Comparison of ENCODE assay signal across 1 cellular context in the genomic region with DNA sequence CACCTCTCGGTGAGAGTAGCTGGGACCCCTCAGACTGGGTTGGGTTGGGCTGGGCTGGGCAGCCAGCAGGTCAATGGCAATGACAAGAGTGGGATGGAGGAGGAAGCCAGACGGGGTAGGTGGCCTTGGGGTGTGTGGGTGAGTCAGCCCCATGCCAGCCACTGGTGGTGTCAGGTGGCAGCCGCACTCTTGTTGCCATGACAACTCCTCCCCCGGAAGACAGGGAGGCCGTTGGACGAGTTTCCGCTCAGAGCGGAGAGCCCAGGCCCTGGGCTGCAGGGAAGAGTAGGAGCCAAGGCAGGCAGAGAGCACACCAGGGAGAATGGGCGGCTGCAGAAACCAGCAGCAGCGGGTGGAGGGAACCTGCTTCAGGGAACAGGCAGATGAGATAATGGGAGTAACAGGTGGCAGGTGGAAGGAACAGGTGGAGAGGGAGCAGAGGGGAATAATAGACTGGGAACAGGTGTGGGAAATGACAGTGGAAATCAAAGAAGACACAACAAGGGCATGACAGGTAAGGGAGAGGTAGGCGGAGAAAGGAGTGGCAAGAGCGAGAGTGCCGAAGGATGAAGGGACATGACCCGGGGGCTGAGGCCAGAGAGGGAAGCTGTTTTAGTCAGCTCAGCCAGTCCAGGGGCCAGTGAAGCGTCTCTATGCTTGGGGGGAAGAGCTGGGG.
TF ChIP-seq lines count a peak whose summit lies in the region.

No MANE protein-coding gene starts in this region.

TF ChIP-seq in HepG2, 621 proteins besides CTCF, POLR2A, EP300 and RAD21 (continued from another document and continues in another):
- TF ChIP-seq, protein P1, sequence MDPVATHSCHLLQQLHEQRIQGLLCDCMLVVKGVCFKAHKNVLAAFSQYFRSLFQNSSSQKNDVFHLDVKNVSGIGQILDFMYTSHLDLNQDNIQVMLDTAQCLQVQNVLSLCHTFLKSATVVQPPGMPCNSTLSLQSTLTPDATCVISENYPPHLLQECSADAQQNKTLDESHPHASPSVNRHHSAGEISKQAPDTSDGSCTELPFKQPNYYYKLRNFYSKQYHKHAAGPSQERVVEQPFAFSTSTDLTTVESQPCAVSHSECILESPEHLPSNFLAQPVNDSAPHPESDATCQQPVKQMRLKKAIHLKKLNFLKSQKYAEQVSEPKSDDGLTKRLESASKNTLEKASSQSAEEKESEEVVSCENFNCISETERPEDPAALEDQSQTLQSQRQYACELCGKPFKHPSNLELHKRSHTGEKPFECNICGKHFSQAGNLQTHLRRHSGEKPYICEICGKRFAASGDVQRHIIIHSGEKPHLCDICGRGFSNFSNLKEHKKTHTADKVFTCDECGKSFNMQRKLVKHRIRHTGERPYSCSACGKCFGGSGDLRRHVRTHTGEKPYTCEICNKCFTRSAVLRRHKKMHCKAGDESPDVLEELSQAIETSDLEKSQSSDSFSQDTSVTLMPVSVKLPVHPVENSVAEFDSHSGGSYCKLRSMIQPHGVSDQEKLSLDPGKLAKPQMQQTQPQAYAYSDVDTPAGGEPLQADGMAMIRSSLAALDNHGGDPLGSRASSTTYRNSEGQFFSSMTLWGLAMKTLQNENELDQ (CRISPR knock-in tag; IDR thresholded peaks at IDR 0.05; ENCODE audit: borderline replicate concordance), result no peak
- TF ChIP-seq ZNF275 (CRISPR knock-in tag; IDR thresholded peaks at IDR 0.05; ENCODE audit: borderline replicate concordance) (no peak), HMG20B (CRISPR knock-in tag; conservative IDR thresholded peaks at IDR 0.05) (no peak), MATR3 (CRISPR knock-in tag; IDR thresholded peaks at IDR 0.05) (no peak), HMGXB4 (CRISPR knock-in tag; IDR thresholded peaks at IDR 0.05; ENCODE audit: borderline replicate concordance in 1 of 2, low read depth in 1 of 2) (0 out of 4 replicates have a peak, but pooled peaks of 1 of the 2 experiments have one; percentile 26), LCORL (IDR thresholded peaks at IDR 0.05) (no peak), LCORL (CRISPR knock-in tag; IDR thresholded peaks at IDR 0.05) (no peak), NCOA5 (CRISPR knock-in tag; IDR thresholded peaks at IDR 0.05) (no peak), TOPORS (CRISPR knock-in tag; IDR thresholded peaks at IDR 0.05) (no peak), SP4 (CRISPR knock-in tag; IDR thresholded peaks at IDR 0.05) (no peak), ZNF747 (CRISPR knock-in tag; IDR thresholded peaks at IDR 0.05; ENCODE audit: borderline replicate concordance) (no peak), RFX5 (IDR thresholded peaks at IDR 0.05; ENCODE audit: low read depth, low read length) (peak; percentile 82; the same call in 1 of the 2 replicates), ZNF331 (CRISPR knock-in tag; IDR thresholded peaks at IDR 0.05) (no peak), RFX1 (IDR thresholded peaks at IDR 0.05) (peak; percentile 95), TBX2 (CRISPR knock-in tag; IDR thresholded peaks at IDR 0.05; ENCODE audit: borderline replicate concordance) (no peak), KDM2A (CRISPR knock-in tag; IDR thresholded peaks at IDR 0.05; ENCODE audit: borderline replicate concordance, low read depth) (peak; percentile 47; the same call in 1 of the 2 replicates), DR1 (CRISPR knock-in tag; IDR thresholded peaks at IDR 0.05) (no peak), FOXP1 (IDR thresholded peaks at IDR 0.05) (no peak), FOXP1 (CRISPR knock-in tag; IDR thresholded peaks at IDR 0.05) (no peak), GATA4 (IDR thresholded peaks at IDR 0.05; ENCODE audit: borderline replicate concordance, low read depth) (no peak), ELF1 (CRISPR knock-in tag; IDR thresholded peaks at IDR 0.05) (peak; percentile 80), ZNF781 (CRISPR knock-in tag; IDR thresholded peaks at IDR 0.05; ENCODE audit: borderline replicate concordance, not compliant biosample characterization) (no peak), ZZZ3 (CRISPR knock-in tag; IDR thresholded peaks at IDR 0.05; ENCODE audit: borderline replicate concordance) (no peak), CBX5 (CRISPR knock-in tag; IDR thresholded peaks at IDR 0.05; ENCODE audit: borderline replicate concordance) (peak; percentile 50; the same call in 1 of the 2 replicates), ZFX (CRISPR knock-in tag; IDR thresholded peaks at IDR 0.05; ENCODE audit: low read depth) (peak; percentile 68; the same call in 1 of the 2 replicates), ZNF296 (CRISPR knock-in tag; conservative IDR thresholded peaks at IDR 0.05) (no peak), ZBTB33 (CRISPR knock-in tag; IDR thresholded peaks at IDR 0.05) (peak; percentile 29; the same call in 1 of the 2 replicates), ZNF17 (CRISPR knock-in tag; IDR thresholded peaks at IDR 0.05) (no peak), NFKBIZ (CRISPR knock-in tag; IDR thresholded peaks at IDR 0.05) (no peak), ATM (IDR thresholded peaks at IDR 0.05; ENCODE audit: borderline replicate concordance) (no peak), PTBP1 (IDR thresholded peaks at IDR 0.05; ENCODE audit: low read depth, low read length, poor library complexity, severe bottlenecking) (no peak), NAIF1 (CRISPR knock-in tag; IDR thresholded peaks at IDR 0.05; ENCODE audit: borderline replicate concordance) (peak; percentile 82), ARNT2 (CRISPR knock-in tag; IDR thresholded peaks at IDR 0.05; ENCODE audit: low read depth) (no peak), ZNF784 (CRISPR knock-in tag; IDR thresholded peaks at IDR 0.05; ENCODE audit: borderline replicate concordance) (no peak), SPEN (CRISPR knock-in tag; IDR thresholded peaks at IDR 0.05; ENCODE audit: low read depth) (peak; percentile 62; the same call in 1 of the 2 replicates), SIX4 (CRISPR knock-in tag; IDR thresholded peaks at IDR 0.05) (peak; percentile 92), PHF20 (CRISPR knock-in tag; IDR thresholded peaks at IDR 0.05) (peak; percentile 49; the same call in 1 of the 2 replicates)
- TF ChIP-seq, protein P2, sequence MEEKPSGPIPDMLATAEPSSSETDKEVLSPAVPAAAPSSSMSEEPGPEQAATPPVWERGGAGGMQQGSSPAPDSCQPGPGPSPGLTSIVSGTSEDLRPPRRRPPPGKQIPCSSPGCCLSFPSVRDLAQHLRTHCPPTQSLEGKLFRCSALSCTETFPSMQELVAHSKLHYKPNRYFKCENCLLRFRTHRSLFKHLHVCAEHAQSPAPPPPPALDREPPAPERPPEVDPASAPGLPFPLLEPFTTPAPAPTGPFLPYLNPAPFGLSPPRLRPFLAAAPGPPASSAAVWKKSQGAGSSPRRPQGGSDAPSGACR (CRISPR knock-in tag; IDR thresholded peaks at IDR 0.05), result no peak
- TF ChIP-seq, protein P3, sequence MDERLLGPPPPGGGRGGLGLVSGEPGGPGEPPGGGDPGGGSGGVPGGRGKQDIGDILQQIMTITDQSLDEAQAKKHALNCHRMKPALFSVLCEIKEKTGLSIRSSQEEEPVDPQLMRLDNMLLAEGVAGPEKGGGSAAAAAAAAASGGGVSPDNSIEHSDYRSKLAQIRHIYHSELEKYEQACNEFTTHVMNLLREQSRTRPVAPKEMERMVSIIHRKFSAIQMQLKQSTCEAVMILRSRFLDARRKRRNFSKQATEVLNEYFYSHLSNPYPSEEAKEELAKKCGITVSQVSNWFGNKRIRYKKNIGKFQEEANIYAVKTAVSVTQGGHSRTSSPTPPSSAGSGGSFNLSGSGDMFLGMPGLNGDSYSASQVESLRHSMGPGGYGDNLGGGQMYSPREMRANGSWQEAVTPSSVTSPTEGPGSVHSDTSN (CRISPR knock-in tag; IDR thresholded peaks at IDR 0.05), result no peak
- TF ChIP-seq, protein P4, sequence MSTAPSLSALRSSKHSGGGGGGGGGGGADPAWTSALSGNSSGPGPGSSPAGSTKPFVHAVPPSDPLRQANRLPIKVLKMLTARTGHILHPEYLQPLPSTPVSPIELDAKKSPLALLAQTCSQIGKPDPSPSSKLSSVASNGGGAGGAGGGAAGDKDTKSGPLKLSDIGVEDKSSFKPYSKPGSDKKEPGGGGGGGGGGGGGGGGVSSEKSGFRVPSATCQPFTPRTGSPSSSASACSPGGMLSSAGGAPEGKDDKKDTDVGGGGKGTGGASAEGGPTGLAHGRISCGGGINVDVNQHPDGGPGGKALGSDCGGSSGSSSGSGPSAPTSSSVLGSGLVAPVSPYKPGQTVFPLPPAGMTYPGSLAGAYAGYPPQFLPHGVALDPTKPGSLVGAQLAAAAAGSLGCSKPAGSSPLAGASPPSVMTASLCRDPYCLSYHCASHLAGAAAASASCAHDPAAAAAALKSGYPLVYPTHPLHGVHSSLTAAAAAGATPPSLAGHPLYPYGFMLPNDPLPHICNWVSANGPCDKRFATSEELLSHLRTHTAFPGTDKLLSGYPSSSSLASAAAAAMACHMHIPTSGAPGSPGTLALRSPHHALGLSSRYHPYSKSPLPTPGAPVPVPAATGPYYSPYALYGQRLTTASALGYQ (CRISPR knock-in tag; IDR thresholded peaks at IDR 0.05), result no peak
- TF ChIP-seq, protein P5, sequence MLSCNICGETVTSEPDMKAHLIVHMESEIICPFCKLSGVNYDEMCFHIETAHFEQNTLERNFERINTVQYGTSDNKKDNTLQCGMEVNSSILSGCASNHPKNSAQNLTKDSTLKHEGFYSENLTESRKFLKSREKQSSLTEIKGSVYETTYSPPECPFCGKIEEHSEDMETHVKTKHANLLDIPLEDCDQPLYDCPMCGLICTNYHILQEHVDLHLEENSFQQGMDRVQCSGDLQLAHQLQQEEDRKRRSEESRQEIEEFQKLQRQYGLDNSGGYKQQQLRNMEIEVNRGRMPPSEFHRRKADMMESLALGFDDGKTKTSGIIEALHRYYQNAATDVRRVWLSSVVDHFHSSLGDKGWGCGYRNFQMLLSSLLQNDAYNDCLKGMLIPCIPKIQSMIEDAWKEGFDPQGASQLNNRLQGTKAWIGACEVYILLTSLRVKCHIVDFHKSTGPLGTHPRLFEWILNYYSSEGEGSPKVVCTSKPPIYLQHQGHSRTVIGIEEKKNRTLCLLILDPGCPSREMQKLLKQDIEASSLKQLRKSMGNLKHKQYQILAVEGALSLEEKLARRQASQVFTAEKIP (CRISPR knock-in tag; IDR thresholded peaks at IDR 0.05; ENCODE audit: borderline replicate concordance), result no peak
- TF ChIP-seq, protein P6, sequence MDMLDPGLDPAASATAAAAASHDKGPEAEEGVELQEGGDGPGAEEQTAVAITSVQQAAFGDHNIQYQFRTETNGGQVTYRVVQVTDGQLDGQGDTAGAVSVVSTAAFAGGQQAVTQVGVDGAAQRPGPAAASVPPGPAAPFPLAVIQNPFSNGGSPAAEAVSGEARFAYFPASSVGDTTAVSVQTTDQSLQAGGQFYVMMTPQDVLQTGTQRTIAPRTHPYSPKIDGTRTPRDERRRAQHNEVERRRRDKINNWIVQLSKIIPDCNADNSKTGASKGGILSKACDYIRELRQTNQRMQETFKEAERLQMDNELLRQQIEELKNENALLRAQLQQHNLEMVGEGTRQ (IDR thresholded peaks at IDR 0.05; ENCODE audit: low read depth, low read length), result 0 out of 2 replicates have a peak, but pooled peaks have one; percentile 6
- TF ChIP-seq, protein P6 (CRISPR knock-in tag; IDR thresholded peaks at IDR 0.05; ENCODE audit: borderline replicate concordance), result no peak
- TF ChIP-seq, protein P7, sequence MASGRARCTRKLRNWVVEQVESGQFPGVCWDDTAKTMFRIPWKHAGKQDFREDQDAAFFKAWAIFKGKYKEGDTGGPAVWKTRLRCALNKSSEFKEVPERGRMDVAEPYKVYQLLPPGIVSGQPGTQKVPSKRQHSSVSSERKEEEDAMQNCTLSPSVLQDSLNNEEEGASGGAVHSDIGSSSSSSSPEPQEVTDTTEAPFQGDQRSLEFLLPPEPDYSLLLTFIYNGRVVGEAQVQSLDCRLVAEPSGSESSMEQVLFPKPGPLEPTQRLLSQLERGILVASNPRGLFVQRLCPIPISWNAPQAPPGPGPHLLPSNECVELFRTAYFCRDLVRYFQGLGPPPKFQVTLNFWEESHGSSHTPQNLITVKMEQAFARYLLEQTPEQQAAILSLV (CRISPR knock-in tag; IDR thresholded peaks at IDR 0.05; ENCODE audit: borderline replicate concordance), result no peak
